In genomic region chr5:128304121-128304520, GRCh38 we compare ENCODE assay signal across 1 cellular context.
TF ChIP-seq lines count a peak whose summit lies in the region.

No MANE protein-coding gene starts in this region.

TF ChIP-seq in WTC11, 78 proteins besides CTCF, POLR2A, EP300 and RAD21 (continued from another document):
- TF ChIP-seq GRHL2 (CRISPR knock-in tag; IDR thresholded peaks at IDR 0.05; ENCODE audit: insufficient replicate concordance, severe bottlenecking) (no peak), HMGA2 (CRISPR knock-in tag; IDR thresholded peaks at IDR 0.05) (no peak), GABPB1 (CRISPR knock-in tag; IDR thresholded peaks at IDR 0.05) (no peak), HMGXB4 (CRISPR knock-in tag; IDR thresholded peaks at IDR 0.05) (no peak), ZNF138 (CRISPR knock-in tag; conservative IDR thresholded peaks at IDR 0.05) (no peak)
- TF ChIP-seq, protein P1, sequence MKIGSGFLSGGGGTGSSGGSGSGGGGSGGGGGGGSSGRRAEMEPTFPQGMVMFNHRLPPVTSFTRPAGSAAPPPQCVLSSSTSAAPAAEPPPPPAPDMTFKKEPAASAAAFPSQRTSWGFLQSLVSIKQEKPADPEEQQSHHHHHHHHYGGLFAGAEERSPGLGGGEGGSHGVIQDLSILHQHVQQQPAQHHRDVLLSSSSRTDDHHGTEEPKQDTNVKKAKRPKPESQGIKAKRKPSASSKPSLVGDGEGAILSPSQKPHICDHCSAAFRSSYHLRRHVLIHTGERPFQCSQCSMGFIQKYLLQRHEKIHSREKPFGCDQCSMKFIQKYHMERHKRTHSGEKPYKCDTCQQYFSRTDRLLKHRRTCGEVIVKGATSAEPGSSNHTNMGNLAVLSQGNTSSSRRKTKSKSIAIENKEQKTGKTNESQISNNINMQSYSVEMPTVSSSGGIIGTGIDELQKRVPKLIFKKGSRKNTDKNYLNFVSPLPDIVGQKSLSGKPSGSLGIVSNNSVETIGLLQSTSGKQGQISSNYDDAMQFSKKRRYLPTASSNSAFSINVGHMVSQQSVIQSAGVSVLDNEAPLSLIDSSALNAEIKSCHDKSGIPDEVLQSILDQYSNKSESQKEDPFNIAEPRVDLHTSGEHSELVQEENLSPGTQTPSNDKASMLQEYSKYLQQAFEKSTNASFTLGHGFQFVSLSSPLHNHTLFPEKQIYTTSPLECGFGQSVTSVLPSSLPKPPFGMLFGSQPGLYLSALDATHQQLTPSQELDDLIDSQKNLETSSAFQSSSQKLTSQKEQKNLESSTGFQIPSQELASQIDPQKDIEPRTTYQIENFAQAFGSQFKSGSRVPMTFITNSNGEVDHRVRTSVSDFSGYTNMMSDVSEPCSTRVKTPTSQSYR (CRISPR knock-in tag; IDR thresholded peaks at IDR 0.05), result no peak
- TF ChIP-seq, protein P2, sequence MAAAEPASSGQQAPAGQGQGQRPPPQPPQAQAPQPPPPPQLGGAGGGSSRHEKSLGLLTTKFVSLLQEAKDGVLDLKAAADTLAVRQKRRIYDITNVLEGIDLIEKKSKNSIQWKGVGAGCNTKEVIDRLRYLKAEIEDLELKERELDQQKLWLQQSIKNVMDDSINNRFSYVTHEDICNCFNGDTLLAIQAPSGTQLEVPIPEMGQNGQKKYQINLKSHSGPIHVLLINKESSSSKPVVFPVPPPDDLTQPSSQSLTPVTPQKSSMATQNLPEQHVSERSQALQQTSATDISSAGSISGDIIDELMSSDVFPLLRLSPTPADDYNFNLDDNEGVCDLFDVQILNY (CRISPR knock-in tag; IDR thresholded peaks at IDR 0.05), result no peak
- TF ChIP-seq, protein P3, sequence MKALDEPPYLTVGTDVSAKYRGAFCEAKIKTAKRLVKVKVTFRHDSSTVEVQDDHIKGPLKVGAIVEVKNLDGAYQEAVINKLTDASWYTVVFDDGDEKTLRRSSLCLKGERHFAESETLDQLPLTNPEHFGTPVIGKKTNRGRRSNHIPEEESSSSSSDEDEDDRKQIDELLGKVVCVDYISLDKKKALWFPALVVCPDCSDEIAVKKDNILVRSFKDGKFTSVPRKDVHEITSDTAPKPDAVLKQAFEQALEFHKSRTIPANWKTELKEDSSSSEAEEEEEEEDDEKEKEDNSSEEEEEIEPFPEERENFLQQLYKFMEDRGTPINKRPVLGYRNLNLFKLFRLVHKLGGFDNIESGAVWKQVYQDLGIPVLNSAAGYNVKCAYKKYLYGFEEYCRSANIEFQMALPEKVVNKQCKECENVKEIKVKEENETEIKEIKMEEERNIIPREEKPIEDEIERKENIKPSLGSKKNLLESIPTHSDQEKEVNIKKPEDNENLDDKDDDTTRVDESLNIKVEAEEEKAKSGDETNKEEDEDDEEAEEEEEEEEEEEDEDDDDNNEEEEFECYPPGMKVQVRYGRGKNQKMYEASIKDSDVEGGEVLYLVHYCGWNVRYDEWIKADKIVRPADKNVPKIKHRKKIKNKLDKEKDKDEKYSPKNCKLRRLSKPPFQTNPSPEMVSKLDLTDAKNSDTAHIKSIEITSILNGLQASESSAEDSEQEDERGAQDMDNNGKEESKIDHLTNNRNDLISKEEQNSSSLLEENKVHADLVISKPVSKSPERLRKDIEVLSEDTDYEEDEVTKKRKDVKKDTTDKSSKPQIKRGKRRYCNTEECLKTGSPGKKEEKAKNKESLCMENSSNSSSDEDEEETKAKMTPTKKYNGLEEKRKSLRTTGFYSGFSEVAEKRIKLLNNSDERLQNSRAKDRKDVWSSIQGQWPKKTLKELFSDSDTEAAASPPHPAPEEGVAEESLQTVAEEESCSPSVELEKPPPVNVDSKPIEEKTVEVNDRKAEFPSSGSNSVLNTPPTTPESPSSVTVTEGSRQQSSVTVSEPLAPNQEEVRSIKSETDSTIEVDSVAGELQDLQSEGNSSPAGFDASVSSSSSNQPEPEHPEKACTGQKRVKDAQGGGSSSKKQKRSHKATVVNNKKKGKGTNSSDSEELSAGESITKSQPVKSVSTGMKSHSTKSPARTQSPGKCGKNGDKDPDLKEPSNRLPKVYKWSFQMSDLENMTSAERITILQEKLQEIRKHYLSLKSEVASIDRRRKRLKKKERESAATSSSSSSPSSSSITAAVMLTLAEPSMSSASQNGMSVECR (CRISPR knock-in tag; IDR thresholded peaks at IDR 0.05; ENCODE audit: borderline replicate concordance), result no peak
- TF ChIP-seq, protein P4, sequence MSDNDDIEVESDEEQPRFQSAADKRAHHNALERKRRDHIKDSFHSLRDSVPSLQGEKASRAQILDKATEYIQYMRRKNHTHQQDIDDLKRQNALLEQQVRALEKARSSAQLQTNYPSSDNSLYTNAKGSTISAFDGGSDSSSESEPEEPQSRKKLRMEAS (CRISPR knock-in tag; IDR thresholded peaks at IDR 0.05), result no peak
- TF ChIP-seq, protein P5, sequence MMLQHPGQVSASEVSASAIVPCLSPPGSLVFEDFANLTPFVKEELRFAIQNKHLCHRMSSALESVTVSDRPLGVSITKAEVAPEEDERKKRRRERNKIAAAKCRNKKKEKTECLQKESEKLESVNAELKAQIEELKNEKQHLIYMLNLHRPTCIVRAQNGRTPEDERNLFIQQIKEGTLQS (CRISPR knock-in tag; conservative IDR thresholded peaks at IDR 0.05), result no peak
- TF ChIP-seq, protein P6, sequence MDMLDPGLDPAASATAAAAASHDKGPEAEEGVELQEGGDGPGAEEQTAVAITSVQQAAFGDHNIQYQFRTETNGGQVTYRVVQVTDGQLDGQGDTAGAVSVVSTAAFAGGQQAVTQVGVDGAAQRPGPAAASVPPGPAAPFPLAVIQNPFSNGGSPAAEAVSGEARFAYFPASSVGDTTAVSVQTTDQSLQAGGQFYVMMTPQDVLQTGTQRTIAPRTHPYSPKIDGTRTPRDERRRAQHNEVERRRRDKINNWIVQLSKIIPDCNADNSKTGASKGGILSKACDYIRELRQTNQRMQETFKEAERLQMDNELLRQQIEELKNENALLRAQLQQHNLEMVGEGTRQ (CRISPR knock-in tag; IDR thresholded peaks at IDR 0.05), result no peak
